Comparison of ENCODE assay signal across 2 cellular contexts in the genomic region with DNA sequence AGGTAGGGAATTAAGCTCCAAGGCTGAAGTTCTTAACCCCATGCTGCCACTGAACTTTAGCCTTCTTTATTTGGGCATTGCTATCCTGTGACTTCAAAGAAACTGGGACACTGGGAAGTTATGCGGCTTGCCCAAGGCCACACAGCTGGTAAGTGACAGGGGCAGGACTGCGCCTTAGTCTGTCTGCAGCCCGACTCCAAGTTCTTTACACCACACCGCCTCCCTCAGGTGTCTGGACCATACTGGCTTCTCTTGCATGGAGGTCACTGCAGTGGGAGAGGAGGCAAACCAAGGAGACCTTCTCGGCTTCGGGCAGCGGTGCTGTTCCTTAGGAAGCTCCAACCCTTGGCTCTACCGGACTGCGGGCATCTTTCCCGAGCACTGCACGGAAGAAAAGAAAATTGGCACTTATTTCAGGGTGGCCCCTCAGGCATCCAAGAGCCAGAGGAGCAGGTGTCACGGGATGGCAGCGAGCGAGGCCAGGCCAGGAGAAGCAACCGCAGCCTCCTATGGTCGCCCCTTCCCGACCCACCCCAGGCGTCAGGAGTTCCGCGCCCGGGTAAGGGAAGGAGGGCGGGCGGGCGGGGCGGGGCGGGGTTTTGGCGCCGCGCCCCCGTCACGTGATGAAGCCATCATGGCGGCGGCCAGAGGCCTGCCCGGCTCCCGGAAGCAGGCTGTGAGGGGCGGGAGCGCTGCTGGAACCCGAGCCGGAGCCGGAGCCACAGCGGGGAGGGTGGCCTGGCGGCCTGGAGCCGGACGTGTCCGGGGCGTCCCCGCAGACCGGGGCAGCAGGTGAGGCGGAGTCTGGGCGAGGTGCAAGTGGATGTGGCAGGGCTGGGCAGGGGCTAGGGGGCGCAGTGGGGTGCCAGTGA.
TF ChIP-seq lines count a peak whose summit lies in the region.

No MANE protein-coding gene starts in this region.

TF ChIP-seq in GM12891, 5 proteins besides CTCF, POLR2A, EP300 and RAD21:
- peak; percentile 60 for TF ChIP-seq TAF1 (IDR thresholded peaks at IDR 0.05; ENCODE audit: low read depth, low read length)
- TF ChIP-seq SPI1 (IDR thresholded peaks at IDR 0.05; ENCODE audit: low read depth, low read length): no peak
- TF ChIP-seq POLR2AphosphoS5 (IDR thresholded peaks at IDR 0.05; ENCODE audit: low read depth, low read length): peak; percentile 39; the same call in 1 of the 2 replicates
TF ChIP-seq in GM12891: peak in this region for 2.

TF ChIP-seq in GM12878, 131 proteins besides CTCF, POLR2A, EP300 and RAD21 (continues in another document):
- TF ChIP-seq, protein P1, sequence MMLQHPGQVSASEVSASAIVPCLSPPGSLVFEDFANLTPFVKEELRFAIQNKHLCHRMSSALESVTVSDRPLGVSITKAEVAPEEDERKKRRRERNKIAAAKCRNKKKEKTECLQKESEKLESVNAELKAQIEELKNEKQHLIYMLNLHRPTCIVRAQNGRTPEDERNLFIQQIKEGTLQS (IDR thresholded peaks at IDR 0.05; ENCODE audit: borderline replicate concordance, extremely low read depth, low read depth, low read length): peak; percentile 24; the same call in 1 of the 2 replicates
- TF ChIP-seq, protein P2, sequence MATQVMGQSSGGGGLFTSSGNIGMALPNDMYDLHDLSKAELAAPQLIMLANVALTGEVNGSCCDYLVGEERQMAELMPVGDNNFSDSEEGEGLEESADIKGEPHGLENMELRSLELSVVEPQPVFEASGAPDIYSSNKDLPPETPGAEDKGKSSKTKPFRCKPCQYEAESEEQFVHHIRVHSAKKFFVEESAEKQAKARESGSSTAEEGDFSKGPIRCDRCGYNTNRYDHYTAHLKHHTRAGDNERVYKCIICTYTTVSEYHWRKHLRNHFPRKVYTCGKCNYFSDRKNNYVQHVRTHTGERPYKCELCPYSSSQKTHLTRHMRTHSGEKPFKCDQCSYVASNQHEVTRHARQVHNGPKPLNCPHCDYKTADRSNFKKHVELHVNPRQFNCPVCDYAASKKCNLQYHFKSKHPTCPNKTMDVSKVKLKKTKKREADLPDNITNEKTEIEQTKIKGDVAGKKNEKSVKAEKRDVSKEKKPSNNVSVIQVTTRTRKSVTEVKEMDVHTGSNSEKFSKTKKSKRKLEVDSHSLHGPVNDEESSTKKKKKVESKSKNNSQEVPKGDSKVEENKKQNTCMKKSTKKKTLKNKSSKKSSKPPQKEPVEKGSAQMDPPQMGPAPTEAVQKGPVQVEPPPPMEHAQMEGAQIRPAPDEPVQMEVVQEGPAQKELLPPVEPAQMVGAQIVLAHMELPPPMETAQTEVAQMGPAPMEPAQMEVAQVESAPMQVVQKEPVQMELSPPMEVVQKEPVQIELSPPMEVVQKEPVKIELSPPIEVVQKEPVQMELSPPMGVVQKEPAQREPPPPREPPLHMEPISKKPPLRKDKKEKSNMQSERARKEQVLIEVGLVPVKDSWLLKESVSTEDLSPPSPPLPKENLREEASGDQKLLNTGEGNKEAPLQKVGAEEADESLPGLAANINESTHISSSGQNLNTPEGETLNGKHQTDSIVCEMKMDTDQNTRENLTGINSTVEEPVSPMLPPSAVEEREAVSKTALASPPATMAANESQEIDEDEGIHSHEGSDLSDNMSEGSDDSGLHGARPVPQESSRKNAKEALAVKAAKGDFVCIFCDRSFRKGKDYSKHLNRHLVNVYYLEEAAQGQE (IDR thresholded peaks at IDR 0.05; ENCODE audit: low read depth, low read length): no peak
- TF ChIP-seq TARDBP (IDR thresholded peaks at IDR 0.05; ENCODE audit: borderline replicate concordance): no peak
- no peak for TF ChIP-seq JUNB (IDR thresholded peaks at IDR 0.05)
- TF ChIP-seq TCF7 (IDR thresholded peaks at IDR 0.05; ENCODE audit: borderline replicate concordance): no peak
- no peak for TF ChIP-seq NFIC (IDR thresholded peaks at IDR 0.05; ENCODE audit: low read depth, low read length)
- TF ChIP-seq POLR2AphosphoS5 (IDR thresholded peaks at IDR 0.05; ENCODE audit: low read length): no peak; the same call in 1 of the 2 replicates
- no peak for TF ChIP-seq PBX3 (IDR thresholded peaks at IDR 0.05; ENCODE audit: insufficient replicate concordance, low read depth, low read length)
- TF ChIP-seq RFX5 (IDR thresholded peaks at IDR 0.05; ENCODE audit: low read depth, low read length): no peak
- 0 out of 2 replicates have a peak, but pooled peaks have one; percentile 13 for TF ChIP-seq TCF3 (IDR thresholded peaks at IDR 0.05; ENCODE audit: borderline replicate concordance, insufficient read depth, low read depth, low read length)
- TF ChIP-seq, protein P3, sequence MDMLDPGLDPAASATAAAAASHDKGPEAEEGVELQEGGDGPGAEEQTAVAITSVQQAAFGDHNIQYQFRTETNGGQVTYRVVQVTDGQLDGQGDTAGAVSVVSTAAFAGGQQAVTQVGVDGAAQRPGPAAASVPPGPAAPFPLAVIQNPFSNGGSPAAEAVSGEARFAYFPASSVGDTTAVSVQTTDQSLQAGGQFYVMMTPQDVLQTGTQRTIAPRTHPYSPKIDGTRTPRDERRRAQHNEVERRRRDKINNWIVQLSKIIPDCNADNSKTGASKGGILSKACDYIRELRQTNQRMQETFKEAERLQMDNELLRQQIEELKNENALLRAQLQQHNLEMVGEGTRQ (IDR thresholded peaks at IDR 0.05; ENCODE audit: borderline replicate concordance, low read depth, low read length): peak; percentile 66
- no peak for TF ChIP-seq ZZZ3 (IDR thresholded peaks at IDR 0.05; ENCODE audit: control insufficient read depth, insufficient read length, low read depth)
- TF ChIP-seq, protein P4, sequence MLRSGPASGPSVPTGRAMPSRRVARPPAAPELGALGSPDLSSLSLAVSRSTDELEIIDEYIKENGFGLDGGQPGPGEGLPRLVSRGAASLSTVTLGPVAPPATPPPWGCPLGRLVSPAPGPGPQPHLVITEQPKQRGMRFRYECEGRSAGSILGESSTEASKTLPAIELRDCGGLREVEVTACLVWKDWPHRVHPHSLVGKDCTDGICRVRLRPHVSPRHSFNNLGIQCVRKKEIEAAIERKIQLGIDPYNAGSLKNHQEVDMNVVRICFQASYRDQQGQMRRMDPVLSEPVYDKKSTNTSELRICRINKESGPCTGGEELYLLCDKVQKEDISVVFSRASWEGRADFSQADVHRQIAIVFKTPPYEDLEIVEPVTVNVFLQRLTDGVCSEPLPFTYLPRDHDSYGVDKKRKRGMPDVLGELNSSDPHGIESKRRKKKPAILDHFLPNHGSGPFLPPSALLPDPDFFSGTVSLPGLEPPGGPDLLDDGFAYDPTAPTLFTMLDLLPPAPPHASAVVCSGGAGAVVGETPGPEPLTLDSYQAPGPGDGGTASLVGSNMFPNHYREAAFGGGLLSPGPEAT (IDR thresholded peaks at IDR 0.05; ENCODE audit: low read depth): peak; percentile 72; the same call in 1 of the 2 replicates
- TF ChIP-seq EZH2 (IDR thresholded peaks at IDR 0.05; ENCODE audit: borderline replicate concordance, control insufficient read depth, low read depth, low read length): no peak
- TF ChIP-seq E4F1 (IDR thresholded peaks at IDR 0.05; ENCODE audit: borderline replicate concordance, partially characterized antibody): peak; percentile 63
- TF ChIP-seq ZNF207 (IDR thresholded peaks at IDR 0.05; ENCODE audit: borderline replicate concordance): 0 out of 2 replicates have a peak, but pooled peaks have one; percentile 20
- TF ChIP-seq RAD51 (IDR thresholded peaks at IDR 0.05): peak; percentile 75
- TF ChIP-seq HDGF (IDR thresholded peaks at IDR 0.05): no peak
- TF ChIP-seq SP1 (IDR thresholded peaks at IDR 0.05; ENCODE audit: low read depth, low read length): no peak
- TF ChIP-seq KDM1A (IDR thresholded peaks at IDR 0.05; ENCODE audit: borderline replicate concordance): no peak
- peak; percentile 58 for TF ChIP-seq HCFC1 (IDR thresholded peaks at IDR 0.05; ENCODE audit: low read length)
- TF ChIP-seq ZBTB4 (CRISPR knock-in tag; IDR thresholded peaks at IDR 0.05): no peak
- peak; percentile 92 for TF ChIP-seq SMARCA5 (IDR thresholded peaks at IDR 0.05)
- peak; percentile 67; the same call in 1 of the 2 replicates for TF ChIP-seq GATAD2B (conservative IDR thresholded peaks at IDR 0.05; ENCODE audit: low read depth)
- TF ChIP-seq POU2F2 (IDR thresholded peaks at IDR 0.05; ENCODE audit: borderline replicate concordance, low read depth, low read length): 0 out of 3 replicates have a peak, but pooled peaks have one; percentile 37
- TF ChIP-seq, protein P5, sequence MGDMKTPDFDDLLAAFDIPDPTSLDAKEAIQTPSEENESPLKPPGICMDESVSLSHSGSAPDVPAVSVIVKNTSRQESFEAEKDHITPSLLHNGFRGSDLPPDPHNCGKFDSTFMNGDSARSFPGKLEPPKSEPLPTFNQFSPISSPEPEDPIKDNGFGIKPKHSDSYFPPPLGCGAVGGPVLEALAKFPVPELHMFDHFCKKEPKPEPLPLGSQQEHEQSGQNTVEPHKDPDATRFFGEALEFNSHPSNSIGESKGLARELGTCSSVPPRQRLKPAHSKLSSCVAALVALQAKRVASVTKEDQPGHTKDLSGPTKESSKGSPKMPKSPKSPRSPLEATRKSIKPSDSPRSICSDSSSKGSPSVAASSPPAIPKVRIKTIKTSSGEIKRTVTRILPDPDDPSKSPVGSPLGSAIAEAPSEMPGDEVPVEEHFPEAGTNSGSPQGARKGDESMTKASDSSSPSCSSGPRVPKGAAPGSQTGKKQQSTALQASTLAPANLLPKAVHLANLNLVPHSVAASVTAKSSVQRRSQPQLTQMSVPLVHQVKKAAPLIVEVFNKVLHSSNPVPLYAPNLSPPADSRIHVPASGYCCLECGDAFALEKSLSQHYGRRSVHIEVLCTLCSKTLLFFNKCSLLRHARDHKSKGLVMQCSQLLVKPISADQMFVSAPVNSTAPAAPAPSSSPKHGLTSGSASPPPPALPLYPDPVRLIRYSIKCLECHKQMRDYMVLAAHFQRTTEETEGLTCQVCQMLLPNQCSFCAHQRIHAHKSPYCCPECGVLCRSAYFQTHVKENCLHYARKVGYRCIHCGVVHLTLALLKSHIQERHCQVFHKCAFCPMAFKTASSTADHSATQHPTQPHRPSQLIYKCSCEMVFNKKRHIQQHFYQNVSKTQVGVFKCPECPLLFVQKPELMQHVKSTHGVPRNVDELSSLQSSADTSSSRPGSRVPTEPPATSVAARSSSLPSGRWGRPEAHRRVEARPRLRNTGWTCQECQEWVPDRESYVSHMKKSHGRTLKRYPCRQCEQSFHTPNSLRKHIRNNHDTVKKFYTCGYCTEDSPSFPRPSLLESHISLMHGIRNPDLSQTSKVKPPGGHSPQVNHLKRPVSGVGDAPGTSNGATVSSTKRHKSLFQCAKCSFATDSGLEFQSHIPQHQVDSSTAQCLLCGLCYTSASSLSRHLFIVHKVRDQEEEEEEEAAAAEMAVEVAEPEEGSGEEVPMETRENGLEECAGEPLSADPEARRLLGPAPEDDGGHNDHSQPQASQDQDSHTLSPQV (IDR thresholded peaks at IDR 0.05): no peak
- peak; percentile 96 for TF ChIP-seq YY1 (IDR thresholded peaks at IDR 0.05; ENCODE audit: low read depth, low read length)
- TF ChIP-seq FOXK2 (IDR thresholded peaks at IDR 0.05): no peak
- TF ChIP-seq MYC (IDR thresholded peaks at IDR 0.05; ENCODE audit: insufficient read depth, insufficient read length, insufficient replicate concordance, low read length, severe bottlenecking): peak; percentile 37
- no peak for TF ChIP-seq EED (IDR thresholded peaks at IDR 0.05; ENCODE audit: low read depth)
- TF ChIP-seq SIN3A (IDR thresholded peaks at IDR 0.05; ENCODE audit: low read depth, low read length): peak; percentile 77; the same call in 1 of the 2 replicates
- TF ChIP-seq BHLHE40 (IDR thresholded peaks at IDR 0.05; ENCODE audit: borderline replicate concordance in 1 of 2, low read depth in 2 of 2, low read length in 1 of 2): peak; percentile 70 to 92
- TF ChIP-seq ASH2L (IDR thresholded peaks at IDR 0.05; ENCODE audit: borderline replicate concordance, low read depth): no peak
- no peak for TF ChIP-seq CHD1 (IDR thresholded peaks at IDR 0.05; ENCODE audit: low read depth, low read length)
- no peak for TF ChIP-seq SPI1 (IDR thresholded peaks at IDR 0.05; ENCODE audit: borderline replicate concordance, insufficient read depth, low read depth, low read length)
- TF ChIP-seq PML (IDR thresholded peaks at IDR 0.05; ENCODE audit: low read length): no peak
- TF ChIP-seq ESRRA (IDR thresholded peaks at IDR 0.05; ENCODE audit: low read length): no peak
